ENCODE assay signal across 1 cellular context in the genomic region with DNA sequence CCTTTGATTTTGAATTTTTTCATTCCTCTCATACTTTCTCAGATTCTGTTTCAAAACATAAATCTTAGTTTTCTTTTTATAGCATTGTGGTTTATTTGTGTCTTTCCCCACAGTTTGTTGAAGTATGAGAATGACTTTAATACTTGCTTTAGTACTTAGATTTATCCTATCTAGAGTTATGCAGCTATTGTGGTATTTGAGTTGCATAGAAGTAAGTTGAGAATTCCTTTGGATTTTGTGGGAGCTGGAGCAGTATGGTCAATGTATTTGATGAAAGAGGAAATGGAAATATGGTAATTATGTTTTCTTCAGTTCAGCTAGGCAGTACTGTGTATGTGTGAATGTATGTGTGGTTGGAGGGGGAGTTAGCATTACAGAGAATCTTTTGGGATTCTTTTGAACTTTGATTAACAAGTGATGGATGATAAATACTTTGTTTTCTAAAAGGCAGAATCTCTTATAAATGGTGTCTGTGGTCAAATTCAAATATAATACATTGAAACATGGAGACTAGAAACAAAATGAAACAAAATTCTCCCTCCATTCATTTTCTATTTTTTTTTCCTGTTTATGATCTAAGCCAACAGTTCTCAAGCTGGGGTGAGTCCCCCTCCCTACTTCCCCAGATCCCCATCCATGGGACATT.
TF ChIP-seq lines count a peak whose summit lies in the region.

No MANE protein-coding gene starts in this region.

TF ChIP-seq in GM12878, 131 proteins besides CTCF, POLR2A, EP300 and RAD21:
- TF ChIP-seq JUND (IDR thresholded peaks at IDR 0.05; ENCODE audit: low read depth, low read length) (no peak), EED (IDR thresholded peaks at IDR 0.05; ENCODE audit: low read depth) (no peak), SPI1 (IDR thresholded peaks at IDR 0.05; ENCODE audit: borderline replicate concordance, insufficient read depth, low read depth, low read length) (peak; percentile 33; the same call in 1 of the 2 replicates)
- TF ChIP-seq, protein P1, sequence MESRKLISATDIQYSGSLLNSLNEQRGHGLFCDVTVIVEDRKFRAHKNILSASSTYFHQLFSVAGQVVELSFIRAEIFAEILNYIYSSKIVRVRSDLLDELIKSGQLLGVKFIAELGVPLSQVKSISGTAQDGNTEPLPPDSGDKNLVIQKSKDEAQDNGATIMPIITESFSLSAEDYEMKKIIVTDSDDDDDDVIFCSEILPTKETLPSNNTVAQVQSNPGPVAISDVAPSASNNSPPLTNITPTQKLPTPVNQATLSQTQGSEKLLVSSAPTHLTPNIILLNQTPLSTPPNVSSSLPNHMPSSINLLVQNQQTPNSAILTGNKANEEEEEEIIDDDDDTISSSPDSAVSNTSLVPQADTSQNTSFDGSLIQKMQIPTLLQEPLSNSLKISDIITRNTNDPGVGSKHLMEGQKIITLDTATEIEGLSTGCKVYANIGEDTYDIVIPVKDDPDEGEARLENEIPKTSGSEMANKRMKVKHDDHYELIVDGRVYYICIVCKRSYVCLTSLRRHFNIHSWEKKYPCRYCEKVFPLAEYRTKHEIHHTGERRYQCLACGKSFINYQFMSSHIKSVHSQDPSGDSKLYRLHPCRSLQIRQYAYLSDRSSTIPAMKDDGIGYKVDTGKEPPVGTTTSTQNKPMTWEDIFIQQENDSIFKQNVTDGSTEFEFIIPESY (IDR thresholded peaks at IDR 0.05), result no peak
- TF ChIP-seq, protein P2, sequence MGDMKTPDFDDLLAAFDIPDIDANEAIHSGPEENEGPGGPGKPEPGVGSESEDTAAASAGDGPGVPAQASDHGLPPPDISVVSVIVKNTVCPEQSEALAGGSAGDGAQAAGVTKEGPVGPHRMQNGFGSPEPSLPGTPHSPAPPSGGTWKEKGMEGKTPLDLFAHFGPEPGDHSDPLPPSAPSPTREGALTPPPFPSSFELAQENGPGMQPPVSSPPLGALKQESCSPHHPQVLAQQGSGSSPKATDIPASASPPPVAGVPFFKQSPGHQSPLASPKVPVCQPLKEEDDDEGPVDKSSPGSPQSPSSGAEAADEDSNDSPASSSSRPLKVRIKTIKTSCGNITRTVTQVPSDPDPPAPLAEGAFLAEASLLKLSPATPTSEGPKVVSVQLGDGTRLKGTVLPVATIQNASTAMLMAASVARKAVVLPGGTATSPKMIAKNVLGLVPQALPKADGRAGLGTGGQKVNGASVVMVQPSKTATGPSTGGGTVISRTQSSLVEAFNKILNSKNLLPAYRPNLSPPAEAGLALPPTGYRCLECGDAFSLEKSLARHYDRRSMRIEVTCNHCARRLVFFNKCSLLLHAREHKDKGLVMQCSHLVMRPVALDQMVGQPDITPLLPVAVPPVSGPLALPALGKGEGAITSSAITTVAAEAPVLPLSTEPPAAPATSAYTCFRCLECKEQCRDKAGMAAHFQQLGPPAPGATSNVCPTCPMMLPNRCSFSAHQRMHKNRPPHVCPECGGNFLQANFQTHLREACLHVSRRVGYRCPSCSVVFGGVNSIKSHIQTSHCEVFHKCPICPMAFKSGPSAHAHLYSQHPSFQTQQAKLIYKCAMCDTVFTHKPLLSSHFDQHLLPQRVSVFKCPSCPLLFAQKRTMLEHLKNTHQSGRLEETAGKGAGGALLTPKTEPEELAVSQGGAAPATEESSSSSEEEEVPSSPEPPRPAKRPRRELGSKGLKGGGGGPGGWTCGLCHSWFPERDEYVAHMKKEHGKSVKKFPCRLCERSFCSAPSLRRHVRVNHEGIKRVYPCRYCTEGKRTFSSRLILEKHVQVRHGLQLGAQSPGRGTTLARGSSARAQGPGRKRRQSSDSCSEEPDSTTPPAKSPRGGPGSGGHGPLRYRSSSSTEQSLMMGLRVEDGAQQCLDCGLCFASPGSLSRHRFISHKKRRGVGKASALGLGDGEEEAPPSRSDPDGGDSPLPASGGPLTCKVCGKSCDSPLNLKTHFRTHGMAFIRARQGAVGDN (IDR thresholded peaks at IDR 0.05), result no peak
- TF ChIP-seq, protein P3, sequence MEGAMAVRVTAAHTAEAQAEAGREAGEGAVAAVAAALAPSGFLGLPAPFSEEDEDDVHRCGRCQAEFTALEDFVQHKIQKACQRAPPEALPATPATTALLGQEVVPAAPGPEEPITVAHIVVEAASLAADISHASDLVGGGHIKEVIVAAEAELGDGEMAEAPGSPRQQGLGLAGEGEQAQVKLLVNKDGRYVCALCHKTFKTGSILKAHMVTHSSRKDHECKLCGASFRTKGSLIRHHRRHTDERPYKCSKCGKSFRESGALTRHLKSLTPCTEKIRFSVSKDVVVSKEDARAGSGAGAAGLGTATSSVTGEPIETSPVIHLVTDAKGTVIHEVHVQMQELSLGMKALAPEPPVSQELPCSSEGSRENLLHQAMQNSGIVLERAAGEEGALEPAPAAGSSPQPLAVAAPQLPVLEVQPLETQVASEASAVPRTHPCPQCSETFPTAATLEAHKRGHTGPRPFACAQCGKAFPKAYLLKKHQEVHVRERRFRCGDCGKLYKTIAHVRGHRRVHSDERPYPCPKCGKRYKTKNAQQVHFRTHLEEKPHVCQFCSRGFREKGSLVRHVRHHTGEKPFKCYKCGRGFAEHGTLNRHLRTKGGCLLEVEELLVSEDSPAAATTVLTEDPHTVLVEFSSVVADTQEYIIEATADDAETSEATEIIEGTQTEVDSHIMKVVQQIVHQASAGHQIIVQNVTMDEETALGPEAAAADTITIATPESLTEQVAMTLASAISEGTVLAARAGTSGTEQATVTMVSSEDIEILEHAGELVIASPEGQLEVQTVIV (IDR thresholded peaks at IDR 0.05; ENCODE audit: borderline replicate concordance, partially characterized antibody), result no peak
